ENCODE assay signal across 18 cellular contexts in genomic region chr16:17832738-17833137, GRCh38.
DNase-seq lines count a peak whose midpoint lies in the region; FAIRE-seq and TF ChIP-seq lines count a peak whose summit lies in the region.
"Had no signal": no experiment of that assay in that cellular context is flagged by ENCODE, and none has a peak within 500 bp of the region (broad histone marks: within the 10 kb centered on the region; RNA-seq: fewer than 3 reads in every experiment).

No MANE protein-coding gene starts in this region.

- no peak overlapping the region for H3K27ac ChIP-seq in mammary epithelial cell (ENCODE audit: insufficient read depth, low read depth, low read length)
- H3K27ac ChIP-seq in keratinocyte (ENCODE audit: control insufficient read depth, insufficient read depth, low read length): no peak overlapping the region
- H3K27ac ChIP-seq: C4-2B had no signal

- no peak for FAIRE-seq in keratinocyte (lab: Jason Lieb, UNC)
- FAIRE-seq: A204.1, D721Med, GM12878, GM19239, H1, HepG2 had no signal

- H4K20me1 ChIP-seq in mammary epithelial cell (ENCODE audit: insufficient read depth, low read length) (no peaks in the 10 kb centered on the region), keratinocyte (ENCODE audit: control insufficient read depth, extremely low read depth, insufficient read depth, low read length) (no peaks in the 10 kb centered on the region)

- WGBS in mammary epithelial cell (ENCODE audit: low coverage, missing lambda C conversion rate): 78% methylated on average over 2 of the region's 2 CpGs

- dilution Hi-C loops in mammary epithelial cell (cut with HindIII; ENCODE audit: low sequenced_read_pairs) (loop anchor here (25.0 kb wide), 1 partner anchor 345 kb away; no protein-coding TSS in a partner anchor), keratinocyte (cut with MboI; ENCODE audit: extremely low pct_ligation_motif_present, low sequenced_read_pairs) (no loop called here)

- H3K36me3 ChIP-seq in mammary epithelial cell (ENCODE audit: insufficient read depth, low read length) (no peaks in the 10 kb centered on the region), keratinocyte (ENCODE audit: control insufficient read depth in 2 of 2, extremely low read depth in 1 of 2, insufficient read depth in 2 of 2, low read length in 2 of 2) (no peaks in the 10 kb centered on the region)

- H3K4me1 ChIP-seq in mammary epithelial cell (ENCODE audit: insufficient read depth, low read length): no peaks in the 10 kb centered on the region
- peaks cover 17% of the 10 kb centered on the region for H3K4me1 ChIP-seq in keratinocyte (ENCODE audit: control insufficient read depth, extremely low read depth, insufficient read depth, low read length)
- H3K4me1 ChIP-seq: Caco-2 had no signal

- H3K9ac ChIP-seq in mammary epithelial cell (ENCODE audit: insufficient read depth, low read length) (no peak overlapping the region), keratinocyte (ENCODE audit: control insufficient read depth, extremely low read depth, insufficient read depth, low read length) (no peak overlapping the region)

- H2AFZ ChIP-seq in mammary epithelial cell (ENCODE audit: low read depth, low read length) (no peak overlapping the region), keratinocyte (ENCODE audit: control insufficient read depth, low read length) (no peak overlapping the region)

- BruUV-seq in mammary epithelial cell (replicated peaks; lab: Mats Ljungman, UMichigan): no TSS peak

- DNase-seq in EH (ENCODE audit: low read depth): peak; percentile 15
- DNase-seq in HT1080 (ENCODE audit: low read depth): peak; percentile 30
- peak; percentile 46 for DNase-seq in mammary epithelial cell
- DNase-seq in keratinocyte (ENCODE audit: low read depth, low spot score): peak; percentile 41
- no peak for DNase-seq in NCI-H446 (lab: John Stamatoyannopoulos, UW)
- DNase-seq in DMS79 treated with DMSO at 0.1 percent for 48 hours (lab: John Stamatoyannopoulos, UW): no peak
- no peak for DNase-seq in NCI-H446 treated with DMSO at 0.1 percent for 48 hours (lab: John Stamatoyannopoulos, UW)
- DNase-seq: AML-193; Caco-2; CD4-positive, alpha-beta T cell; H9 had no signal

- H3K79me2 ChIP-seq in mammary epithelial cell (ENCODE audit: insufficient read depth, low read length): no peaks in the 10 kb centered on the region
- H3K79me2 ChIP-seq in keratinocyte (ENCODE audit: control insufficient read depth, insufficient read depth, low read length): no peaks in the 10 kb centered on the region

- H3K9me1 ChIP-seq in keratinocyte (ENCODE audit: control insufficient read depth, extremely low read depth, insufficient read depth, low read length): no peaks in the 10 kb centered on the region

- no peak overlapping the region for H3K4me3 ChIP-seq in mammary epithelial cell (replicated peaks in 1 of 3; ENCODE audit: insufficient read depth in 1 of 3, low read depth in 2 of 3, low read length in 3 of 3)
- no peak overlapping the region for H3K4me3 ChIP-seq in keratinocyte (ENCODE audit: control insufficient read depth in 2 of 3, extremely low read depth in 1 of 3, insufficient read depth in 2 of 3, low read depth in 1 of 3, low read length in 3 of 3)
- H3K4me3 ChIP-seq: GM12878 had no signal

- no peak for TF ChIP-seq CTCF in mammary epithelial cell (conservative IDR thresholded peaks at IDR 0.05 in 1 of 2, IDR thresholded peaks at IDR 0.05 in 1 of 2; ENCODE audit: extremely low read depth in 1 of 2, insufficient read depth in 1 of 2, low read depth in 1 of 2, low read length in 2 of 2)
- no peak for TF ChIP-seq CTCF in keratinocyte (optimal IDR thresholded peaks at IDR 0.05 in 1 of 3, IDR thresholded peaks at IDR 0.05 in 1 of 3, conservative IDR thresholded peaks at IDR 0.05 in 1 of 3; ENCODE audit: extremely low read depth in 1 of 3, insufficient read depth in 2 of 3, low read length in 3 of 3)

- H3K27me3 ChIP-seq in mammary epithelial cell (ENCODE audit: insufficient read depth, low read length) (no peaks in the 10 kb centered on the region), keratinocyte (ENCODE audit: control insufficient read depth, extremely low read depth, insufficient read depth, low read length) (no peaks in the 10 kb centered on the region)

- intact Hi-C loops in mammary epithelial cell (cut with micrococcal nuclease): loop anchor here (5.0 to 10.0 kb wide), 2 partner anchors 278 to 355 kb away; no protein-coding TSS in a partner anchor

- in situ Hi-C loops in mammary epithelial cell (cut with MboI; ENCODE audit: low sequenced_read_pairs in 2 of 2): no loop called here

- no peaks in the 10 kb centered on the region for H3K9me3 ChIP-seq in mammary epithelial cell (replicated peaks; ENCODE audit: insufficient read depth, low read length)
- no peaks in the 10 kb centered on the region for H3K9me3 ChIP-seq in keratinocyte (ENCODE audit: control insufficient read depth, low read depth, low read length)
- H3K9me3 ChIP-seq: Caco-2 had no signal

- CTCF ChIA-PET in mammary epithelial cell (lab: Charles Lee; ENCODE audit: low non-redundant PET): no interaction called here

- H3K4me2 ChIP-seq in mammary epithelial cell (ENCODE audit: insufficient read depth, low read depth, low read length) (no peak overlapping the region), keratinocyte (ENCODE audit: control insufficient read depth, extremely low read depth, insufficient read depth, low read depth, low read length) (no peak overlapping the region)

Comparison
In these comparisons a context has a peak if more than half of its experiments do, and no peak if none do; other contexts are left out.
1. DNase-seq: peak in EH (single experiment), HT1080 (single experiment), mammary epithelial cell (single experiment) and keratinocyte (single experiment); none in NCI-H446 (0 of 2), DMS79 treated with DMSO at 0.1 percent for 48 hours (single experiment) and NCI-H446 treated with DMSO at 0.1 percent for 48 hours (single experiment).